In genomic region chr6:32022092-32022491, GRCh38 we compare ENCODE assay signal across 5 cellular contexts. TPM values are rescaled to one million over a fixed set of nuclear protein-coding genes. Genes with fewer than 3 reads are reported as not detected.
"Had no signal": no experiment of that assay in that cellular context is flagged by ENCODE, and none has a peak within 500 bp of the region (broad histone marks: within the 10 kb centered on the region; RNA-seq: fewer than 3 reads in every experiment).

No MANE protein-coding gene starts in this region.

RNA-seq across cellular contexts. Expression of gene CYP21A2, which starts 16.1 kb away (rescaled TPM):
- total RNA-seq: LHCN-M2, NCI-H460, OCI-LY7, SJCRH30, SK-MEL-5 had no signal
